38 cellular contexts compared by ENCODE assay signal in genomic region chr5:164824671-164825070, GRCh38.
"Had no signal": no experiment of that assay in that cellular context is flagged by ENCODE, and none has a peak within 500 bp of the region (broad histone marks: within the 10 kb centered on the region; RNA-seq: fewer than 3 reads in every experiment).

No MANE protein-coding gene starts in this region.

- H3K4me3 Mint-ChIP-seq: activated CD4-positive, alpha-beta memory T cell treated with anti-CD3 and anti-CD28 coated beads, Interleukin-2, amount 10 ng/mL, durations not matched to agents 7 days and 5 days; activated CD8-positive, alpha-beta memory T cell treated with anti-CD3 and anti-CD28 coated beads, Interleukin-2, amount 10 ng/mL, durations not matched to agents 7 days and 5 days; activated naive CD8-positive, alpha-beta T cell treated with anti-CD3 and anti-CD28 coated beads for 36 hours; activated T-cell treated with anti-CD3 and anti-CD28 coated beads, Interleukin-2, amount 50 U/mL, for 72 hours; activated T-helper 17 cell treated with anti-CD3 and anti-CD28 coated beads, Interleukin-2, amount 50 U/mL, for 72 hours; central memory CD8-positive, alpha-beta T cell; T-cell; T-helper 17 cell had no signal

- H3K4me1 ChIP-seq: ascending aorta, SJCRH30 had no signal

- H3K4me1 Mint-ChIP-seq: activated CD4-positive, alpha-beta memory T cell treated with anti-CD3 and anti-CD28 coated beads, Interleukin-2, amount 10 ng/mL, durations not matched to agents 7 days and 5 days; activated CD8-positive, alpha-beta memory T cell treated with anti-CD3 and anti-CD28 coated beads, Interleukin-2, amount 10 ng/mL, durations not matched to agents 7 days and 5 days; activated naive CD8-positive, alpha-beta T cell treated with anti-CD3 and anti-CD28 coated beads for 36 hours; activated T-helper 17 cell treated with anti-CD3 and anti-CD28 coated beads, Interleukin-2, amount 50 U/mL, for 72 hours; central memory CD8-positive, alpha-beta T cell; T-cell; T-helper 17 cell had no signal

- H3K4me3 ChIP-seq: ascending aorta, cardiac muscle cell, SJCRH30, SK-N-MC had no signal

- H3K27me3 Mint-ChIP-seq: activated CD4-positive, alpha-beta memory T cell treated with anti-CD3 and anti-CD28 coated beads, Interleukin-2, amount 10 ng/mL, durations not matched to agents 7 days and 5 days; activated CD8-positive, alpha-beta memory T cell treated with anti-CD3 and anti-CD28 coated beads, Interleukin-2, amount 10 ng/mL, durations not matched to agents 7 days and 5 days; activated naive CD8-positive, alpha-beta T cell treated with anti-CD3 and anti-CD28 coated beads for 36 hours; activated T-helper 17 cell treated with anti-CD3 and anti-CD28 coated beads, Interleukin-2, amount 50 U/mL, for 72 hours; central memory CD8-positive, alpha-beta T cell; T-cell; T-helper 17 cell had no signal

- H3K27ac ChIP-seq: ascending aorta, cardiac muscle cell, SJCRH30, SK-N-MC, VCaP had no signal

- H3K27ac Mint-ChIP-seq: activated CD4-positive, alpha-beta memory T cell treated with anti-CD3 and anti-CD28 coated beads, Interleukin-2, amount 10 ng/mL, durations not matched to agents 7 days and 5 days; activated CD8-positive, alpha-beta memory T cell treated with anti-CD3 and anti-CD28 coated beads, Interleukin-2, amount 10 ng/mL, durations not matched to agents 7 days and 5 days; activated naive CD8-positive, alpha-beta T cell treated with anti-CD3 and anti-CD28 coated beads for 36 hours; activated T-cell treated with anti-CD3 and anti-CD28 coated beads, Interleukin-2, amount 50 U/mL, for 72 hours; activated T-helper 17 cell treated with anti-CD3 and anti-CD28 coated beads, Interleukin-2, amount 50 U/mL, for 72 hours; T-cell; T-helper 17 cell had no signal

- DNase-seq: activated CD4-positive, alpha-beta memory T cell treated with anti-CD3 and anti-CD28 coated beads, Interleukin-2, amount 10 ng/mL, durations not matched to agents 7 days and 5 days; activated CD4-positive, alpha-beta T cell treated with anti-CD3 and anti-CD28 coated beads for 1 hour; activated CD4-positive, alpha-beta T cell treated with anti-CD3 and anti-CD28 coated beads for 48 hours; activated CD4-positive, CD25-positive, alpha-beta regulatory T cell; activated CD8-positive, alpha-beta memory T cell treated with anti-CD3 and anti-CD28 coated beads for 24 hours; activated CD8-positive, alpha-beta memory T cell treated with anti-CD3 and anti-CD28 coated beads, Interleukin-2, amount 10 ng/mL, durations not matched to agents 7 days and 5 days; activated effector memory CD4-positive, alpha-beta T cell treated with anti-CD3 and anti-CD28 coated beads, Interleukin-2, amount 50 U/mL, for 16 hours; activated naive CD4-positive, alpha-beta T cell; activated naive CD4-positive, alpha-beta T cell treated with anti-CD3 and anti-CD28 coated beads, Interleukin-2, amount 50 U/mL, for 16 hours; activated naive CD8-positive, alpha-beta T cell treated with anti-CD3 and anti-CD28 coated beads for 36 hours; activated T-cell treated with anti-CD3 and anti-CD28 coated beads, Interleukin-2, amount 50 U/mL, for 1 hour; activated T-cell treated with anti-CD3 and anti-CD28 coated beads, Interleukin-2, amount 50 U/mL, for 72 hours; amygdala; KG1; MM.1S; MV-4-11; NCI-H1092; NCI-H1436 treated with DMSO at 0.1 percent for 48 hours; NCI-H1694 treated with DMSO at 0.1 percent for 48 hours; NCI-H2029 treated with DMSO at 0.1 percent for 48 hours; NCI-H2107; NCI-H2171; NCI-H226; NCI-H446 treated with DMSO at 0.1 percent for 48 hours; NCI-H524; OCI-M1; SHP77; SJCRH30; T-cell; T-helper 17 cell; T-helper 9 cell had no signal

- H3K9me3 Mint-ChIP-seq: activated naive CD8-positive, alpha-beta T cell treated with anti-CD3 and anti-CD28 coated beads for 36 hours had no signal

- H3K9me3 ChIP-seq: ascending aorta, SJCRH30 had no signal

- H3K36me3 ChIP-seq: ascending aorta, cardiac muscle cell, SJCRH30 had no signal

- H3K36me3 Mint-ChIP-seq: activated CD8-positive, alpha-beta memory T cell treated with anti-CD3 and anti-CD28 coated beads, Interleukin-2, amount 10 ng/mL, durations not matched to agents 7 days and 5 days; activated naive CD8-positive, alpha-beta T cell treated with anti-CD3 and anti-CD28 coated beads for 36 hours; T-cell had no signal

- H3K27me3 ChIP-seq: ascending aorta, cardiac muscle cell, SJCRH30 had no signal

- ATAC-seq: activated CD8-positive, alpha-beta memory T cell treated with anti-CD3 and anti-CD28 coated beads, Interleukin-2, amount 10 ng/mL, durations not matched to agents 7 days and 5 days; activated T-cell treated with anti-CD3 and anti-CD28 coated beads, Interleukin-2, amount 50 U/mL, for 72 hours; activated T-helper 17 cell treated with anti-CD3 and anti-CD28 coated beads, Interleukin-2, amount 50 U/mL, for 72 hours; Panc1; T-cell; T-helper 17 cell had no signal
